1 cellular context compared by ENCODE assay signal in genomic region chr1:37051386-37051785, GRCh38.
TF ChIP-seq lines count a peak whose summit lies in the region.

No MANE protein-coding gene starts in this region.

TF ChIP-seq in SK-N-SH treated with all-trans-retinoic acid at 6 μM for 48 hours, 23 proteins besides CTCF, POLR2A, EP300 and RAD21 (continued from another document):
- TF ChIP-seq CREB5 (CRISPR knock-in tag; IDR thresholded peaks at IDR 0.05; ENCODE audit: low read depth) = no peak
- TF ChIP-seq ZFP30 (CRISPR knock-in tag; IDR thresholded peaks at IDR 0.05) = no peak
- TF ChIP-seq ZNF565 (CRISPR knock-in tag; conservative IDR thresholded peaks at IDR 0.05; ENCODE audit: low read depth) = no peak
- no peak for TF ChIP-seq ISL1 (CRISPR knock-in tag; IDR thresholded peaks at IDR 0.05)
- TF ChIP-seq TCF4 (CRISPR knock-in tag; IDR thresholded peaks at IDR 0.05; ENCODE audit: borderline replicate concordance) = no peak
- no peak for TF ChIP-seq ZC3H10 (CRISPR knock-in tag; IDR thresholded peaks at IDR 0.05)
- TF ChIP-seq BACH2 (CRISPR knock-in tag; IDR thresholded peaks at IDR 0.05; ENCODE audit: borderline replicate concordance) = no peak
- no peak for TF ChIP-seq ESRRG (CRISPR knock-in tag; IDR thresholded peaks at IDR 0.05)
- no peak for TF ChIP-seq POU6F1 (CRISPR knock-in tag; IDR thresholded peaks at IDR 0.05; ENCODE audit: borderline replicate concordance, low read depth)
- TF ChIP-seq TOX (CRISPR knock-in tag; IDR thresholded peaks at IDR 0.05; ENCODE audit: borderline replicate concordance) = no peak
- no peak for TF ChIP-seq PPARA (CRISPR knock-in tag; IDR thresholded peaks at IDR 0.05; ENCODE audit: borderline replicate concordance)
- TF ChIP-seq SNAI2 (CRISPR knock-in tag; IDR thresholded peaks at IDR 0.05) = no peak
- no peak for TF ChIP-seq RARB (CRISPR knock-in tag; IDR thresholded peaks at IDR 0.05)
- TF ChIP-seq CSRNP3 (CRISPR knock-in tag; IDR thresholded peaks at IDR 0.05) = no peak
- no peak for TF ChIP-seq GLIS3 (CRISPR knock-in tag; IDR thresholded peaks at IDR 0.05)
